9 cellular contexts compared by ENCODE assay signal in genomic region chr1:21065851-21066250, GRCh38.
"Had no signal": no experiment of that assay in that cellular context is flagged by ENCODE, and none has a peak within 500 bp of the region (broad histone marks: within the 10 kb centered on the region; RNA-seq: fewer than 3 reads in every experiment).

No MANE protein-coding gene starts in this region.

- DNase-seq: GM23248, GOT3, H7, HFFc6, IMR-90, KG1 had no signal

- H3K36me3 ChIP-seq: HAP-1 had no signal

- H3K9me3 ChIP-seq: HAP-1 had no signal

- H2AFZ ChIP-seq: GM23248 had no signal

- H3K27ac ChIP-seq: GM23248 had no signal

- ATAC-seq: HCT116 had no signal

- H3K9ac ChIP-seq: GM23248 had no signal

- H3K4me3 ChIP-seq: GM23248, HAP-1, K562 had no signal
